ENCODE assay signal across 8 cellular contexts in the genomic region with DNA sequence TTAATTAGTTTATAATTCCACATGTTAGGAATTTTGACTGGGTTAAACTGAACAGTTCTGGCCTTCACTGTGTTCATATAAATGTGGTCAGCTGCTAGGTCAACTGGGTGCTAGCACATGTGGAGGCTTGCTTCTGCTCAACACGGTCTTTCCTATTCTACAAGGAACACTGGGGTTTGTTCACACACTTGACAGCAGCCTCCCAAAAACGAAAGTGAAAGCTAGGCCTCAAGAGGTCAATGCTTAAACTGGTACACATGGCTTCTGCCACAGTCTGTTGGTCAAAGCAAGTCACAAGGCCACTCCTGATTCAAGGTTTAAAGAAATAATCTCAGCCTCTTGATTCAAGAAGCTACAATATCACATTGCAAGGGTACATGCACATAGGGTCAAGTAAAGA.
A peak's percentile ranks its signal among the peaks of the same experiment; 100 is the strongest.
DNase-seq lines count a peak whose midpoint lies in the region; ATAC-seq and TF ChIP-seq lines count a peak whose summit lies in the region.

No MANE protein-coding gene starts in this region.

- in situ Hi-C loops in G401 (cut with HindIII; ENCODE audit: low sequenced_read_pairs): no loop called here

- TF ChIP-seq CTCF in GM12864 (IDR thresholded peaks at IDR 0.05; ENCODE audit: low read depth, low read length, missing control alignments): no peak

- no peak overlapping the region for H3K4me3 ChIP-seq in GM12864 (ENCODE audit: low read depth, low read length)

- DNase-seq in GM12864 (ENCODE audit: low read depth) (peak; percentile 29), LHCN-M2 (ENCODE audit: low read depth) (peak; percentile 5), dermis microvascular lymphatic vessel endothelial cell (ENCODE audit: low read depth in 2 of 2) (peak; percentile 5 to 17), smooth muscle cell of the brain vasculature (ENCODE audit: low read depth, low spot score) (peak; percentile 4), GDM1 (lab: John Stamatoyannopoulos, UW) (no peak), G401 (ENCODE audit: low spot score) (no peak), GOT3 (lab: John Stamatoyannopoulos, UW) (no peak)

- ATAC-seq in GM21367 (IDR thresholded peaks at IDR 0.05; ENCODE audit: unreplicated experiment): peak; percentile 71

Comparison
In these comparisons a context has a peak if more than half of its experiments do, and no peak if none do; other contexts are left out.
1. DNase-seq: peak in GM12864 (single experiment), LHCN-M2 (single experiment), dermis microvascular lymphatic vessel endothelial cell (2 of 2) and smooth muscle cell of the brain vasculature (single experiment); none in GDM1 (single experiment), G401 (single experiment) and GOT3 (single experiment).